1 cellular context compared by ENCODE assay signal in the genomic region with DNA sequence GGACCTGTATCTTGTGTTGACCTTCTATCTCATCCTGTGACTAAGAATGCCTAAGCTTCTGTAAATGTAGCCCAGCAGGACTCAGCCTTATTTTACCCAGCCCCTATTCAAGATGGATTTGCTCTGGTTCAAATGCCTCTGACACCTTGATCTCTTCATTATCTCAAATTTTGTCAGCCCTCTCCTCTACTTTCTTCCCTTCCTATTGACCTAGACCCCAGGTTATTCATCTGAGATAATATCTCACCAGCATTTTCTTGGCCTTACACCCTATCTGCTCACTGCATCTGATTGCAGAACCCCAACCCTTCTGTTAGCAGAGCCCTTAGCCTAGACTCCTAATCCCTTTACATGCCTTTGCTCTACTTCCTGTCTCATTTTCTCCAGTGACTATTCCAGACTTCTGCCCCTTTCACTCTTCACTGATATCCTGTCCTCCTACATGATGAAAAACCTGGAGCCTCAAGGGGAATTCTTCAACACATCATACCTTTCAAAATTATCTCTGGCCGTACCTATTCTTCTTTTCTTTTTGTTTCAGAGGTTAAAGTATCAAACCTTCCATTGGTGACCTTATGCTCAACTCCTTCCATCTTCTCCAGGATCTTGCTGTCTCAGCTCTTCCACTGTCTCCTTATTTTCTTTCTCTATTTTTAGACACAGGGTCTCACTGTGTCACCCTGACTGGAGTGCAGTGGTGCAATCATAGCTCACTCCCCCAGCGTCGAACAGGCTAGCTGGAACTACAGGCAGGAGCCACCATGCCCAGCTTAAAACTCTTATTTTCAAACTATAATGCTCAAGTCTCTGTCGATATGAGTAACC.
A peak's percentile ranks its signal among the peaks of the same experiment; 100 is the strongest.
TF ChIP-seq lines count a peak whose summit lies in the region.

No MANE protein-coding gene starts in this region.

TF ChIP-seq in K562, 482 proteins besides CTCF, POLR2A, EP300 and RAD21 (continued from another document and continues in another):
- no peak for TF ChIP-seq ZNF274 (IDR thresholded peaks at IDR 0.05; ENCODE audit: borderline replicate concordance, low read depth, low read length)
- TF ChIP-seq RFX7 (CRISPR knock-in tag; IDR thresholded peaks at IDR 0.05) = peak; percentile 46; the same call in 1 of the 2 replicates
- peak; percentile 78; the same call in 1 of the 2 replicates for TF ChIP-seq DIDO1 (tag; IDR thresholded peaks at IDR 0.05; ENCODE audit: low read depth)
- no peak for TF ChIP-seq NCOA6 (IDR thresholded peaks at IDR 0.05)
- TF ChIP-seq CTBP1 (IDR thresholded peaks at IDR 0.05; ENCODE audit: borderline replicate concordance) = 0 out of 2 replicates have a peak, but pooled peaks have one; percentile 14
- TF ChIP-seq, protein P1, sequence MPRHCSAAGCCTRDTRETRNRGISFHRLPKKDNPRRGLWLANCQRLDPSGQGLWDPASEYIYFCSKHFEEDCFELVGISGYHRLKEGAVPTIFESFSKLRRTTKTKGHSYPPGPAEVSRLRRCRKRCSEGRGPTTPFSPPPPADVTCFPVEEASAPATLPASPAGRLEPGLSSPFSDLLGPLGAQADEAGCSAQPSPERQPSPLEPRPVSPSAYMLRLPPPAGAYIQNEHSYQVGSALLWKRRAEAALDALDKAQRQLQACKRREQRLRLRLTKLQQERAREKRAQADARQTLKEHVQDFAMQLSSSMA (CRISPR knock-in tag; IDR thresholded peaks at IDR 0.05) = no peak
- TF ChIP-seq, protein P2, sequence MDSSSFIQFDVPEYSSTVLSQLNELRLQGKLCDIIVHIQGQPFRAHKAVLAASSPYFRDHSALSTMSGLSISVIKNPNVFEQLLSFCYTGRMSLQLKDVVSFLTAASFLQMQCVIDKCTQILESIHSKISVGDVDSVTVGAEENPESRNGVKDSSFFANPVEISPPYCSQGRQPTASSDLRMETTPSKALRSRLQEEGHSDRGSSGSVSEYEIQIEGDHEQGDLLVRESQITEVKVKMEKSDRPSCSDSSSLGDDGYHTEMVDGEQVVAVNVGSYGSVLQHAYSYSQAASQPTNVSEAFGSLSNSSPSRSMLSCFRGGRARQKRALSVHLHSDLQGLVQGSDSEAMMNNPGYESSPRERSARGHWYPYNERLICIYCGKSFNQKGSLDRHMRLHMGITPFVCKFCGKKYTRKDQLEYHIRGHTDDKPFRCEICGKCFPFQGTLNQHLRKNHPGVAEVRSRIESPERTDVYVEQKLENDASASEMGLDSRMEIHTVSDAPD (CRISPR knock-in tag; IDR thresholded peaks at IDR 0.05) = peak; percentile 88; the same call in 1 of the 2 replicates
- no peak for TF ChIP-seq ZKSCAN1 (IDR thresholded peaks at IDR 0.05; ENCODE audit: low read depth, low read length)
- TF ChIP-seq, protein P3, sequence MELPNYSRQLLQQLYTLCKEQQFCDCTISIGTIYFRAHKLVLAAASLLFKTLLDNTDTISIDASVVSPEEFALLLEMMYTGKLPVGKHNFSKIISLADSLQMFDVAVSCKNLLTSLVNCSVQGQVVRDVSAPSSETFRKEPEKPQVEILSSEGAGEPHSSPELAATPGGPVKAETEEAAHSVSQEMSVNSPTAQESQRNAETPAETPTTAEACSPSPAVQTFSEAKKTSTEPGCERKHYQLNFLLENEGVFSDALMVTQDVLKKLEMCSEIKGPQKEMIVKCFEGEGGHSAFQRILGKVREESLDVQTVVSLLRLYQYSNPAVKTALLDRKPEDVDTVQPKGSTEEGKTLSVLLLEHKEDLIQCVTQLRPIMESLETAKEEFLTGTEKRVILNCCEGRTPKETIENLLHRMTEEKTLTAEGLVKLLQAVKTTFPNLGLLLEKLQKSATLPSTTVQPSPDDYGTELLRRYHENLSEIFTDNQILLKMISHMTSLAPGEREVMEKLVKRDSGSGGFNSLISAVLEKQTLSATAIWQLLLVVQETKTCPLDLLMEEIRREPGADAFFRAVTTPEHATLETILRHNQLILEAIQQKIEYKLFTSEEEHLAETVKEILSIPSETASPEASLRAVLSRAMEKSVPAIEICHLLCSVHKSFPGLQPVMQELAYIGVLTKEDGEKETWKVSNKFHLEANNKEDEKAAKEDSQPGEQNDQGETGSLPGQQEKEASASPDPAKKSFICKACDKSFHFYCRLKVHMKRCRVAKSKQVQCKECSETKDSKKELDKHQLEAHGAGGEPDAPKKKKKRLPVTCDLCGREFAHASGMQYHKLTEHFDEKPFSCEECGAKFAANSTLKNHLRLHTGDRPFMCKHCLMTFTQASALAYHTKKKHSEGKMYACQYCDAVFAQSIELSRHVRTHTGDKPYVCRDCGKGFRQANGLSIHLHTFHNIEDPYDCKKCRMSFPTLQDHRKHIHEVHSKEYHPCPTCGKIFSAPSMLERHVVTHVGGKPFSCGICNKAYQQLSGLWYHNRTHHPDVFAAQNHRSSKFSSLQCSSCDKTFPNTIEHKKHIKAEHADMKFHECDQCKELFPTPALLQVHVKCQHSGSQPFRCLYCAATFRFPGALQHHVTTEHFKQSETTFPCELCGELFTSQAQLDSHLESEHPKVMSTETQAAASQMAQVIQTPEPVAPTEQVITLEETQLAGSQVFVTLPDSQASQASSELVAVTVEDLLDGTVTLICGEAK (IDR thresholded peaks at IDR 0.05) = 0 out of 2 replicates have a peak, but pooled peaks have one; percentile 6
- TF ChIP-seq, protein P3 (CRISPR knock-in tag; IDR thresholded peaks at IDR 0.05) = no peak
- TF ChIP-seq CBX3 (IDR thresholded peaks at IDR 0.05; ENCODE audit: borderline replicate concordance in 1 of 2, low read length in 2 of 2) = no peak
- TF ChIP-seq THRAP3 (IDR thresholded peaks at IDR 0.05; ENCODE audit: borderline replicate concordance) = no peak
- TF ChIP-seq, protein P4, sequence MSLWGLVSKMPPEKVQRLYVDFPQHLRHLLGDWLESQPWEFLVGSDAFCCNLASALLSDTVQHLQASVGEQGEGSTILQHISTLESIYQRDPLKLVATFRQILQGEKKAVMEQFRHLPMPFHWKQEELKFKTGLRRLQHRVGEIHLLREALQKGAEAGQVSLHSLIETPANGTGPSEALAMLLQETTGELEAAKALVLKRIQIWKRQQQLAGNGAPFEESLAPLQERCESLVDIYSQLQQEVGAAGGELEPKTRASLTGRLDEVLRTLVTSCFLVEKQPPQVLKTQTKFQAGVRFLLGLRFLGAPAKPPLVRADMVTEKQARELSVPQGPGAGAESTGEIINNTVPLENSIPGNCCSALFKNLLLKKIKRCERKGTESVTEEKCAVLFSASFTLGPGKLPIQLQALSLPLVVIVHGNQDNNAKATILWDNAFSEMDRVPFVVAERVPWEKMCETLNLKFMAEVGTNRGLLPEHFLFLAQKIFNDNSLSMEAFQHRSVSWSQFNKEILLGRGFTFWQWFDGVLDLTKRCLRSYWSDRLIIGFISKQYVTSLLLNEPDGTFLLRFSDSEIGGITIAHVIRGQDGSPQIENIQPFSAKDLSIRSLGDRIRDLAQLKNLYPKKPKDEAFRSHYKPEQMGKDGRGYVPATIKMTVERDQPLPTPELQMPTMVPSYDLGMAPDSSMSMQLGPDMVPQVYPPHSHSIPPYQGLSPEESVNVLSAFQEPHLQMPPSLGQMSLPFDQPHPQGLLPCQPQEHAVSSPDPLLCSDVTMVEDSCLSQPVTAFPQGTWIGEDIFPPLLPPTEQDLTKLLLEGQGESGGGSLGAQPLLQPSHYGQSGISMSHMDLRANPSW (CRISPR knock-in tag; IDR thresholded peaks at IDR 0.05) = no peak
- TF ChIP-seq ZNF212 (CRISPR knock-in tag; IDR thresholded peaks at IDR 0.05) = peak; percentile 85; the same call in 1 of the 2 replicates
- TF ChIP-seq, protein P5, sequence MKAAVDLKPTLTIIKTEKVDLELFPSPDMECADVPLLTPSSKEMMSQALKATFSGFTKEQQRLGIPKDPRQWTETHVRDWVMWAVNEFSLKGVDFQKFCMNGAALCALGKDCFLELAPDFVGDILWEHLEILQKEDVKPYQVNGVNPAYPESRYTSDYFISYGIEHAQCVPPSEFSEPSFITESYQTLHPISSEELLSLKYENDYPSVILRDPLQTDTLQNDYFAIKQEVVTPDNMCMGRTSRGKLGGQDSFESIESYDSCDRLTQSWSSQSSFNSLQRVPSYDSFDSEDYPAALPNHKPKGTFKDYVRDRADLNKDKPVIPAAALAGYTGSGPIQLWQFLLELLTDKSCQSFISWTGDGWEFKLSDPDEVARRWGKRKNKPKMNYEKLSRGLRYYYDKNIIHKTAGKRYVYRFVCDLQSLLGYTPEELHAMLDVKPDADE (conservative IDR thresholded peaks at IDR 0.05; ENCODE audit: control insufficient read depth, low read depth, low read length) = no peak
- TF ChIP-seq NELFE (IDR thresholded peaks at IDR 0.05; ENCODE audit: insufficient read depth, insufficient read length) = no peak
- TF ChIP-seq CEBPB (tag; IDR thresholded peaks at IDR 0.05) = peak; percentile 29; the same call in 1 of the 2 replicates
- no peak for TF ChIP-seq ZNF3 (CRISPR knock-in tag; IDR thresholded peaks at IDR 0.05)
- TF ChIP-seq ZNF282 (CRISPR knock-in tag; IDR thresholded peaks at IDR 0.05) = no peak
- TF ChIP-seq, protein P6, sequence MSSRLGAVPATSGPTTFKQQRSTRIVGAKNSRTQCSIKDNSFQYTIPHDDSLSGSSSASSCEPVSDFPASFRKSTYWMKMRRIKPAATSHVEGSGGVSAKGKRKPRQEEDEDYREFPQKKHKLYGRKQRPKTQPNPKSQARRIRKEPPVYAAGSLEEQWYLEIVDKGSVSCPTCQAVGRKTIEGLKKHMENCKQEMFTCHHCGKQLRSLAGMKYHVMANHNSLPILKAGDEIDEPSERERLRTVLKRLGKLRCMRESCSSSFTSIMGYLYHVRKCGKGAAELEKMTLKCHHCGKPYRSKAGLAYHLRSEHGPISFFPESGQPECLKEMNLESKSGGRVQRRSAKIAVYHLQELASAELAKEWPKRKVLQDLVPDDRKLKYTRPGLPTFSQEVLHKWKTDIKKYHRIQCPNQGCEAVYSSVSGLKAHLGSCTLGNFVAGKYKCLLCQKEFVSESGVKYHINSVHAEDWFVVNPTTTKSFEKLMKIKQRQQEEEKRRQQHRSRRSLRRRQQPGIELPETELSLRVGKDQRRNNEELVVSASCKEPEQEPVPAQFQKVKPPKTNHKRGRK (tag; IDR thresholded peaks at IDR 0.05) = no peak
- no peak for TF ChIP-seq ZNF431 (CRISPR knock-in tag; IDR thresholded peaks at IDR 0.05)
- no peak for TF ChIP-seq SRSF9 (IDR thresholded peaks at IDR 0.05; ENCODE audit: borderline replicate concordance, low read depth, low read length)
- TF ChIP-seq SNIP1 (IDR thresholded peaks at IDR 0.05; ENCODE audit: low read depth) = no peak
- TF ChIP-seq ZNF175 (CRISPR knock-in tag; IDR thresholded peaks at IDR 0.05; ENCODE audit: low read depth) = peak; percentile 95
- no peak for TF ChIP-seq POLR3G (IDR thresholded peaks at IDR 0.05; ENCODE audit: extremely low read depth, insufficient read length, insufficient replicate concordance)
- TF ChIP-seq, protein P7, sequence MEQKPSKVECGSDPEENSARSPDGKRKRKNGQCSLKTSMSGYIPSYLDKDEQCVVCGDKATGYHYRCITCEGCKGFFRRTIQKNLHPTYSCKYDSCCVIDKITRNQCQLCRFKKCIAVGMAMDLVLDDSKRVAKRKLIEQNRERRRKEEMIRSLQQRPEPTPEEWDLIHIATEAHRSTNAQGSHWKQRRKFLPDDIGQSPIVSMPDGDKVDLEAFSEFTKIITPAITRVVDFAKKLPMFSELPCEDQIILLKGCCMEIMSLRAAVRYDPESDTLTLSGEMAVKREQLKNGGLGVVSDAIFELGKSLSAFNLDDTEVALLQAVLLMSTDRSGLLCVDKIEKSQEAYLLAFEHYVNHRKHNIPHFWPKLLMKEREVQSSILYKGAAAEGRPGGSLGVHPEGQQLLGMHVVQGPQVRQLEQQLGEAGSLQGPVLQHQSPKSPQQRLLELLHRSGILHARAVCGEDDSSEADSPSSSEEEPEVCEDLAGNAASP (IDR thresholded peaks at IDR 0.05) = no peak
- peak; percentile 90 for TF ChIP-seq ETS2 (tag; IDR thresholded peaks at IDR 0.05; ENCODE audit: borderline replicate concordance, poor library complexity, severe bottlenecking)
- TF ChIP-seq HDAC2 (IDR thresholded peaks at IDR 0.05) = no peak
- TF ChIP-seq, protein P8, sequence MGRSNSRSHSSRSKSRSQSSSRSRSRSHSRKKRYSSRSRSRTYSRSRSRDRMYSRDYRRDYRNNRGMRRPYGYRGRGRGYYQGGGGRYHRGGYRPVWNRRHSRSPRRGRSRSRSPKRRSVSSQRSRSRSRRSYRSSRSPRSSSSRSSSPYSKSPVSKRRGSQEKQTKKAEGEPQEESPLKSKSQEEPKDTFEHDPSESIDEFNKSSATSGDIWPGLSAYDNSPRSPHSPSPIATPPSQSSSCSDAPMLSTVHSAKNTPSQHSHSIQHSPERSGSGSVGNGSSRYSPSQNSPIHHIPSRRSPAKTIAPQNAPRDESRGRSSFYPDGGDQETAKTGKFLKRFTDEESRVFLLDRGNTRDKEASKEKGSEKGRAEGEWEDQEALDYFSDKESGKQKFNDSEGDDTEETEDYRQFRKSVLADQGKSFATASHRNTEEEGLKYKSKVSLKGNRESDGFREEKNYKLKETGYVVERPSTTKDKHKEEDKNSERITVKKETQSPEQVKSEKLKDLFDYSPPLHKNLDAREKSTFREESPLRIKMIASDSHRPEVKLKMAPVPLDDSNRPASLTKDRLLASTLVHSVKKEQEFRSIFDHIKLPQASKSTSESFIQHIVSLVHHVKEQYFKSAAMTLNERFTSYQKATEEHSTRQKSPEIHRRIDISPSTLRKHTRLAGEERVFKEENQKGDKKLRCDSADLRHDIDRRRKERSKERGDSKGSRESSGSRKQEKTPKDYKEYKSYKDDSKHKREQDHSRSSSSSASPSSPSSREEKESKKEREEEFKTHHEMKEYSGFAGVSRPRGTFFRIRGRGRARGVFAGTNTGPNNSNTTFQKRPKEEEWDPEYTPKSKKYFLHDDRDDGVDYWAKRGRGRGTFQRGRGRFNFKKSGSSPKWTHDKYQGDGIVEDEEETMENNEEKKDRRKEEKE (IDR thresholded peaks at IDR 0.05; ENCODE audit: borderline replicate concordance in 1 of 2, control insufficient read depth in 1 of 2, low read depth in 2 of 2, low read length in 1 of 2) = no peak
- peak; percentile 79 for TF ChIP-seq C11orf30 (IDR thresholded peaks at IDR 0.05; ENCODE audit: low read depth)
- TF ChIP-seq MCM7 (IDR thresholded peaks at IDR 0.05) = no peak
- TF ChIP-seq NFIX (CRISPR knock-in tag; IDR thresholded peaks at IDR 0.05; ENCODE audit: low read depth) = peak; percentile 54
- TF ChIP-seq KLF10 (CRISPR knock-in tag; IDR thresholded peaks at IDR 0.05) = no peak
